10 cellular contexts compared by ENCODE assay signal in the genomic region with DNA sequence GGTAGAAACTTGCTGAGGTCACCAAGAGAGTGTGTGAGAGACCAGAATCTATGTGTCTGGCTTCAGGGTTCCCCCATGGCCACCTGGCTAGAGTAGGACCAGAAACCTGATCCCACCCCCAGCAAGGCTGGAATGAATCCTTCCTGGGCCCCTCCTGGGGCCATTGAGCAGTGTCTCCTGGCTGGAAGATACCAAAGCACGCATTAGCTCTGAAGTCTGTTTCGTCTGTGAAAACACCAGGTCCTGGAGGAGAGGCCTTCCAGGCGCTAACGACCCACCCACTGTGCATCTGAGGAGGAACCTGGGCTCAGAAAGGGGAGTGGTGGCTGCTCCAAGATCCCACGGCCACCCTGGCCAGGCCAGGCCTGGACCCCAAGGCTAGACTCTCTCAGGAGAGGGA. TPM values are rescaled to one million over a fixed set of nuclear protein-coding genes. Genes with fewer than 3 reads are reported as not detected.
A peak's percentile ranks its signal among the peaks of the same experiment; 100 is the strongest.
DNase-seq lines count a peak whose midpoint lies in the region; ATAC-seq and TF ChIP-seq lines count a peak whose summit lies in the region.
"Had no signal": no experiment of that assay in that cellular context is flagged by ENCODE, and none has a peak within 500 bp of the region (broad histone marks: within the 10 kb centered on the region; RNA-seq: fewer than 3 reads in every experiment).

No MANE protein-coding gene starts in this region.

- no peaks in the 10 kb centered on the region for H3K36me3 Mint-ChIP-seq in activated naive CD4-positive, alpha-beta T cell treated with anti-CD3 and anti-CD28 coated beads, Interleukin-2, amount 10 ng/mL, durations not matched to agents 7 days and 5 days

- intact Hi-C loops in breast epithelium (cut with DNase I; ENCODE audit: low total_unique reads) (no loop called here), vagina (cut with DNase I) (no loop called here), left cardiac atrium (cut with DNase I) (no loop called here), sciatic nerve (cut with DNase I) (no loop called here)

- H3K4me3 Mint-ChIP-seq in activated naive CD4-positive, alpha-beta T cell treated with anti-CD3 and anti-CD28 coated beads, Interleukin-2, amount 10 ng/mL, durations not matched to agents 7 days and 5 days: peak overlapping the region; percentile 8

- H3K27me3 Mint-ChIP-seq in activated naive CD4-positive, alpha-beta T cell treated with anti-CD3 and anti-CD28 coated beads, Interleukin-2, amount 10 ng/mL, durations not matched to agents 7 days and 5 days: peaks cover 26% of the 10 kb centered on the region

- no peaks in the 10 kb centered on the region for H3K9me3 Mint-ChIP-seq in activated naive CD4-positive, alpha-beta T cell treated with anti-CD3 and anti-CD28 coated beads, Interleukin-2, amount 10 ng/mL, durations not matched to agents 7 days and 5 days

- H3K4me1 Mint-ChIP-seq in activated naive CD4-positive, alpha-beta T cell treated with anti-CD3 and anti-CD28 coated beads, Interleukin-2, amount 10 ng/mL, durations not matched to agents 7 days and 5 days: peaks cover 53% of the 10 kb centered on the region

- H3K27me3 ChIP-seq in breast epithelium (no peaks in the 10 kb centered on the region), mucosa of rectum (ENCODE audit: control insufficient read depth in 2 of 2, insufficient read depth in 2 of 2, low read length in 2 of 2) (no peaks in the 10 kb centered on the region), vagina (no peaks in the 10 kb centered on the region)

- CTCF ChIA-PET in activated naive CD4-positive, alpha-beta T cell treated with anti-CD3 and anti-CD28 coated beads, Interleukin-2, amount 10 ng/mL, durations not matched to agents 7 days and 5 days (lab: Charles Lee): interaction anchor here (0.7 to 2.7 kb wide), 2 partner anchors 15 to 32 kb away, joined by 3 to 8 read pairs; no protein-coding TSS in a partner anchor

- DNase-seq in activated naive CD4-positive, alpha-beta T cell treated with anti-CD3 and anti-CD28 coated beads, Interleukin-2, amount 10 ng/mL, durations not matched to agents 7 days and 5 days: no peak
- no peak for DNase-seq in activated naive CD4-positive, alpha-beta T cell treated with Interleukin-2 at 50 U/mL for 16 hours
- DNase-seq in breast epithelium (ENCODE audit: low spot score in 2 of 2) (no peak), vagina (ENCODE audit: extremely low spot score in 2 of 2) (no peak), left cardiac atrium (no peak), sciatic nerve (ENCODE audit: low spot score) (no peak)
- no peak for DNase-seq in effector CD8-positive, alpha-beta T cell (lab: John Stamatoyannopoulos, UW)
- DNase-seq: NCI-H1417 treated with DMSO at 0.1 percent for 48 hours had no signal

- TF ChIP-seq CTCF in breast epithelium (IDR thresholded peaks at IDR 0.05) (no peak), vagina (IDR thresholded peaks at IDR 0.05) (no peak)

- H3K36me3 ChIP-seq in breast epithelium (no peaks in the 10 kb centered on the region), mucosa of rectum (ENCODE audit: control insufficient read depth in 2 of 2, insufficient read depth in 2 of 2, low read length in 2 of 2) (no peaks in the 10 kb centered on the region), vagina (no peaks in the 10 kb centered on the region)
- H3K36me3 ChIP-seq: thoracic aorta had no signal

- H3K27ac ChIP-seq in breast epithelium (peak overlapping the region; percentile 85 to 94), mucosa of rectum (ENCODE audit: low read depth in 2 of 2, low read length in 2 of 2) (peak overlapping the region; percentile 89 to 94), vagina (peak overlapping the region; percentile 88)
- H3K27ac ChIP-seq: thoracic aorta had no signal

- no peak for TF ChIP-seq POLR2A in breast epithelium (IDR thresholded peaks at IDR 0.05)
- no peak for TF ChIP-seq POLR2A in vagina (IDR thresholded peaks at IDR 0.05)

- ATAC-seq in left cardiac atrium: no peak
- ATAC-seq in sciatic nerve: no peak

- peak overlapping the region; percentile 86 for H3K27ac Mint-ChIP-seq in activated naive CD4-positive, alpha-beta T cell treated with anti-CD3 and anti-CD28 coated beads, Interleukin-2, amount 10 ng/mL, durations not matched to agents 7 days and 5 days

- H3K4me3 ChIP-seq in breast epithelium (peak overlapping the region in 2 of 3 donors; percentile 25 to 54), mucosa of rectum (ENCODE audit: low read length in 2 of 2) (peak overlapping the region; percentile 49 to 56), vagina (no peak overlapping the region)
- H3K4me3 ChIP-seq: thoracic aorta had no signal

- H3K4me1 ChIP-seq in breast epithelium (peaks cover 28 to 52% of the 10 kb centered on the region in 2 donors), mucosa of rectum (ENCODE audit: control insufficient read depth in 2 of 2, insufficient read depth in 2 of 2, low read length in 2 of 2) (peaks cover 55% of the 10 kb centered on the region in 2 donors), vagina (peaks cover 100% of the 10 kb centered on the region)

- H3K9ac ChIP-seq in mucosa of rectum (ENCODE audit: low read depth in 1 of 2, low read length in 2 of 2): peak overlapping the region; percentile 57 to 68

- H3K9me3 ChIP-seq in breast epithelium (no peaks in the 10 kb centered on the region), mucosa of rectum (ENCODE audit: control insufficient read depth in 2 of 2, low read length in 2 of 2) (no peaks in the 10 kb centered on the region), vagina (no peaks in the 10 kb centered on the region)
- H3K9me3 ChIP-seq: thoracic aorta had no signal

RNA-seq across cellular contexts. Expression of a gene that starts 15.5 kb away (rescaled TPM):
- total RNA-seq in breast epithelium (100 to 1,000 TPM in 1 of 3 donors, 10 to 100 TPM in 2; 51.1 to 360 (median 65.1) TPM), vagina (144 TPM), left cardiac atrium (10 to 100 TPM; 27.7 to 33.3 TPM), sciatic nerve (48.8 TPM)

Comparison
In these comparisons a context has a peak if more than half of its experiments do, and no peak if none do; other contexts are left out.
1. H3K4me3 ChIP-seq: peak in breast epithelium (2 of 3) and mucosa of rectum (2 of 2); none in vagina (0 of 2).
2. Peak in every context shown above with its lines, with median percentiles within 50 percentile points of each other: H3K27ac ChIP-seq.